ENCODE assay signal across 21 cellular contexts in genomic region chr14:67776653-67777322, GRCh38. TPM values are rescaled to one million over a fixed set of nuclear protein-coding genes. Genes with fewer than 3 reads are reported as not detected.
DNase-seq lines count a peak whose midpoint lies in the region; ATAC-seq, FAIRE-seq and TF ChIP-seq lines count a peak whose summit lies in the region.
"Had no signal": no experiment of that assay in that cellular context is flagged by ENCODE, and none has a peak within 500 bp of the region (broad histone marks: within the 10 kb centered on the region; RNA-seq: fewer than 3 reads in every experiment).

No MANE protein-coding gene starts in this region.

- TF ChIP-seq CTCF in psoas muscle (IDR thresholded peaks at IDR 0.05) (no peak), suprapubic skin (IDR thresholded peaks at IDR 0.05) (no peak)

- H3K4me3 ChIP-seq in psoas muscle, result no peak overlapping the region
- H3K4me3 ChIP-seq in suprapubic skin, result no peak overlapping the region
- H3K4me3 ChIP-seq: A549; BLaER1 treated with 17β-estradiol and CSF1 and Interleukin-3, amounts not matched to agents 10 nM and 100 nM had no signal

- TF ChIP-seq POLR2A in suprapubic skin (IDR thresholded peaks at IDR 0.05), result no peak

- peak; percentile 41 for ATAC-seq in esophagus mucosa
- peak in 3 of 4 donors; percentile 74 to 89 (median 82) for ATAC-seq in psoas muscle
- ATAC-seq in GM18517 (IDR thresholded peaks at IDR 0.05; ENCODE audit: unreplicated experiment), result no peak
- ATAC-seq: A549; CD8-positive, alpha-beta T cell had no signal

- H3K27ac ChIP-seq in psoas muscle (peak overlapping the region; percentile 46), suprapubic skin (peak overlapping the region; percentile 20)
- H3K27ac ChIP-seq: 22Rv1; A549; BLaER1 treated with 17β-estradiol and CSF1 and Interleukin-3, amounts not matched to agents 10 nM and 100 nM; C4-2B had no signal

- no peaks in the 10 kb centered on the region for H3K27me3 ChIP-seq in psoas muscle (ENCODE audit: insufficient read depth in 3 of 3, low read length in 2 of 3)
- no peaks in the 10 kb centered on the region for H3K27me3 ChIP-seq in suprapubic skin
- H3K27me3 ChIP-seq: BLaER1 treated with 17β-estradiol and CSF1 and Interleukin-3, amounts not matched to agents 10 nM and 100 nM had no signal

- FAIRE-seq in HTR-8/SVneo (lab: Jason Lieb, UNC), result peak; percentile 80
- FAIRE-seq: A549, D721Med, G401.6, GM12891 had no signal

- DNase-seq in HTR-8/SVneo (ENCODE audit: insufficient read length, low spot score) (no peak), psoas muscle (no peak), suprapubic skin (ENCODE audit: low spot score in 2 of 2) (no peak), inferior parietal cortex (ENCODE audit: extremely low spot score) (no peak), NCI-H226 (no peak)
- DNase-seq: AML-193; Caco-2; Calu3; CD4-positive, alpha-beta T cell; CD8-positive, alpha-beta T cell; DMS79 treated with DMSO at 0.1 percent for 48 hours; GF-D8 had no signal

- H3K9me3 ChIP-seq in psoas muscle (no peaks in the 10 kb centered on the region), suprapubic skin (no peaks in the 10 kb centered on the region)
- H3K9me3 ChIP-seq: A549; BLaER1 treated with 17β-estradiol and CSF1 and Interleukin-3, amounts not matched to agents 10 nM and 100 nM; Caco-2 had no signal

- no peak for TF ChIP-seq EP300 in suprapubic skin (IDR thresholded peaks at IDR 0.05)

- intact Hi-C loops in psoas muscle (cut with DNase I), result no loop called here

- peaks cover 12 to 100% of the 10 kb centered on the region in 2 donors for H3K36me3 ChIP-seq in psoas muscle (ENCODE audit: insufficient read depth in 1 of 2, low read depth in 1 of 2)
- peaks cover 100% of the 10 kb centered on the region for H3K36me3 ChIP-seq in suprapubic skin

- H3K4me1 ChIP-seq in psoas muscle (peaks cover 4% of the 10 kb centered on the region), suprapubic skin (peaks cover 4% of the 10 kb centered on the region)
- H3K4me1 ChIP-seq: A549; BLaER1 treated with 17β-estradiol and CSF1 and Interleukin-3, amounts not matched to agents 10 nM and 100 nM; Caco-2 had no signal

- WGBS in psoas muscle, 3 donors, result 29 to 70% (median 41%) methylated on average over 4 of the region's 4 CpGs
- WGBS in suprapubic skin, result 53% methylated on average over 4 of the region's 4 CpGs

RNA-seq across cellular contexts. Expression of gene ZFYVE26, which starts 39.6 kb away (rescaled TPM):
- total RNA-seq in esophagus mucosa (12.6 TPM), psoas muscle (10 to 100 TPM; 14.9 to 18.7 (median 16.4) TPM), suprapubic skin (10 to 100 TPM; 20.9 to 81.6 (median 40.9) TPM)
- polyA plus RNA-seq in psoas muscle, result 10 to 100 TPM in 1 of 3 donors, 1 to 10 TPM in 2; 3.9 to 11.3 (median 3.9) TPM

RNA-seq across cellular contexts. Expression of gene RAD51B, which starts 42.8 kb away (rescaled TPM):
- 12.2 TPM for total RNA-seq in esophagus mucosa
- total RNA-seq in psoas muscle, result 1 to 10 TPM; 2.2 to 7.2 (median 2.5) TPM
- 1 to 10 TPM in 2 of 3 donors, under 1 TPM in 1; 0.60 to 1.4 (median 1.3) TPM for polyA plus RNA-seq in psoas muscle
- total RNA-seq in suprapubic skin, result 10 to 100 TPM; 19.6 to 39.7 (median 25.4) TPM
